ENCODE assay signal across 8 cellular contexts in genomic region chr3:184361932-184362667, GRCh38. TPM values are rescaled to one million over a fixed set of nuclear protein-coding genes. Genes with fewer than 3 reads are reported as not detected.
A peak's percentile ranks its signal among the peaks of the same experiment; 100 is the strongest.
DNase-seq lines count a peak whose midpoint lies in the region; ATAC-seq, FAIRE-seq and TF ChIP-seq lines count a peak whose summit lies in the region.

No MANE protein-coding gene starts in this region.

- H3K4me1 ChIP-seq in ACC112 (ENCODE audit: control insufficient read depth, insufficient read depth, low read length, unreplicated experiment) (peaks cover 29% of the 10 kb centered on the region), left ventricle myocardium inferior (peaks cover 47% of the 10 kb centered on the region), prostate gland (replicated peaks) (peaks cover 3% of the 10 kb centered on the region)

- peak overlapping the region; percentile 79 for H3K4me3 ChIP-seq in ACC112 (ENCODE audit: low read depth, low read length)
- H3K4me3 ChIP-seq in left ventricle myocardium inferior, result peak overlapping the region; percentile 97
- peak overlapping the region; percentile 64 to 71 for H3K4me3 ChIP-seq in prostate gland

- 0 to 1% (median 0%) methylated on average over 37 to 38 of the region's 38 CpGs for WGBS in adipose tissue, 3 donors
- 1% methylated on average over 35 of the region's 38 CpGs for WGBS in prostate gland

- no peak for TF ChIP-seq CTCF in left ventricle myocardium inferior (IDR thresholded peaks at IDR 0.05; ENCODE audit: borderline replicate concordance)
- no peak for TF ChIP-seq CTCF in prostate gland (IDR thresholded peaks at IDR 0.05)

- ATAC-seq in GM18505 (IDR thresholded peaks at IDR 0.05; ENCODE audit: unreplicated experiment), result peak; percentile 4
- ATAC-seq in HG02938 (IDR thresholded peaks at IDR 0.05; ENCODE audit: unreplicated experiment), result no peak

- no peaks in the 10 kb centered on the region for H3K9me3 ChIP-seq in left ventricle myocardium inferior (replicated peaks)
- no peaks in the 10 kb centered on the region for H3K9me3 ChIP-seq in prostate gland

- intact Hi-C loops in left ventricle myocardium inferior (cut with micrococcal nuclease), result no loop called here
- intact Hi-C loops in prostate gland (cut with DNase I), result loop anchor here (5.0 kb wide), 2 partner anchors 45 to 65 kb away; partner anchors contain the start of gene PSMD2

- H3K27ac ChIP-seq in ACC112 (ENCODE audit: low read depth, low read length) (peak overlapping the region; percentile 97), adipose tissue (ENCODE audit: low read depth, low read length) (peak overlapping the region; percentile 60), left ventricle myocardium inferior (replicated peaks) (peak overlapping the region; percentile 100), prostate gland (peak overlapping the region; percentile 94 to 97)

- H3K27me3 ChIP-seq in ACC112 (ENCODE audit: insufficient read depth, low read length), result no peaks in the 10 kb centered on the region
- H3K27me3 ChIP-seq in left ventricle myocardium inferior (ENCODE audit: low read depth), result no peaks in the 10 kb centered on the region
- no peaks in the 10 kb centered on the region for H3K27me3 ChIP-seq in prostate gland (replicated peaks; ENCODE audit: insufficient read depth)

- peaks cover 18% of the 10 kb centered on the region for H3K36me3 ChIP-seq in ACC112 (ENCODE audit: insufficient read depth, low read length)
- peaks cover 21% of the 10 kb centered on the region for H3K36me3 ChIP-seq in left ventricle myocardium inferior
- H3K36me3 ChIP-seq in prostate gland, result peaks cover 0 to 3% of the 10 kb centered on the region in 2 donors

- peak; percentile 67 for DNase-seq in HTR-8/SVneo (ENCODE audit: insufficient read length, low spot score)
- peak; percentile 80 for DNase-seq in RPMI7951 (ENCODE audit: low read depth)
- DNase-seq in left ventricle myocardium inferior, result peak; percentile 68
- peak; percentile 60 for DNase-seq in prostate gland (ENCODE audit: low spot score)

- H2AFZ ChIP-seq in ACC112 (ENCODE audit: low read length, unreplicated experiment), result peak overlapping the region; percentile 36

- TF ChIP-seq POLR2A in GM18505 (IDR thresholded peaks at IDR 0.05; ENCODE audit: borderline replicate concordance, extremely low read depth, insufficient read depth, insufficient read length) (no peak), prostate gland (IDR thresholded peaks at IDR 0.05) (peak; percentile 56)

- FAIRE-seq in HTR-8/SVneo (lab: Jason Lieb, UNC), result no peak

- peaks cover 33% of the 10 kb centered on the region for H3K79me2 ChIP-seq in ACC112 (ENCODE audit: control insufficient read depth, insufficient read depth, low read length, unreplicated experiment)

RNA-seq across cellular contexts. Expression of gene POLR2H, which starts 0.6 kb away (rescaled TPM):
- 146 and 181 TPM in 2 replicates for total RNA-seq in RPMI7951 (2014; rRNA removed; shearing (Covaris generic))
- 10 to 100 TPM; 55.7 to 89.0 (median 61.4) TPM for polyA plus RNA-seq in adipose tissue
- total RNA-seq in left ventricle myocardium inferior (24.3 TPM), prostate gland (10 to 100 TPM; 62.7 to 89.2 TPM)

RNA-seq across cellular contexts. Expression of gene CLCN2, which starts 0.7 kb away (rescaled TPM):
- total RNA-seq in RPMI7951 (2014; rRNA removed; shearing (Covaris generic)), result 3.0 and 6.3 TPM in 2 replicates
- polyA plus RNA-seq in adipose tissue, result 1 to 10 TPM; 2.8 to 4.3 (median 3.1) TPM
- 1.7 TPM for total RNA-seq in left ventricle myocardium inferior
- total RNA-seq in prostate gland, result 10 to 100 TPM in 1 of 2 donors, 1 to 10 TPM in 1; 4.9 to 47.5 TPM

RNA-seq across cellular contexts. Expression of gene THPO, which starts 15.9 kb away (rescaled TPM):
- total RNA-seq in RPMI7951 (2014; rRNA removed; shearing (Covaris generic)), result not detected in 2 replicates
- 1 to 10 TPM in 2 of 3 donors, under 1 TPM in 1; 0.98 to 1.3 (median 1.0) TPM for polyA plus RNA-seq in adipose tissue
- 0.11 TPM for total RNA-seq in left ventricle myocardium inferior
- not detected for total RNA-seq in prostate gland

RNA-seq across cellular contexts. Expression of gene CHRD, which starts 17.8 kb away (rescaled TPM):
- total RNA-seq in RPMI7951 (2014; rRNA removed; shearing (Covaris generic)), result not detected in 2 replicates
- 10 to 100 TPM; 10.1 to 30.1 (median 14.2) TPM for polyA plus RNA-seq in adipose tissue
- total RNA-seq in left ventricle myocardium inferior (6.5 TPM), prostate gland (1 to 10 TPM; 2.5 to 8.0 TPM)

RNA-seq across cellular contexts. Expression of gene FAM131A, which starts 24.7 kb away (rescaled TPM):
- 10.6 and 12.0 TPM in 2 replicates for total RNA-seq in RPMI7951 (2014; rRNA removed; shearing (Covaris generic))
- polyA plus RNA-seq in adipose tissue, result 10 to 100 TPM in 2 of 3 donors, 1 to 10 TPM in 1; 7.6 to 16.5 (median 13.9) TPM
- total RNA-seq in left ventricle myocardium inferior (30.2 TPM), prostate gland (10 to 100 TPM; 22.0 to 71.0 TPM)
